In the genomic region with DNA sequence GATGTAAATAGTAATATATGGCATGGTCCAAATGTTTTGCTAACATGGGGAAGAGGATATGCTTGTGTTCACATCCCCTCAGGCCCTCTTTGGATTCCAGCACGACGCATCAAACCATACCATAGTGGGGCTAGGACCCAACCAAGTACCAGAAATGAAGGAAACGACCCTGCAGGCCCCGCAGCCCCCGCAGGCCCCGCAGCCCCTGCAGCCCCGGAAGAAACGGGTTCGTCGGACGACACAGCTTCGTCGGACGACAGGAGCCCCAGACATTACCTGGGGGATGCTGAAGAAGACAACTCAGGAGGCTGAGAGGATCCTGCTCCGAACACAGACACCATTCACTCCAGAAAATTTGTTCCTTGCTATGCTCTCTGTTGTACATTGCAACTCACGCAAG, we compare ENCODE assay signal across 19 cellular contexts.
A peak's percentile ranks its signal among the peaks of the same experiment; 100 is the strongest.
DNase-seq lines count a peak whose midpoint lies in the region; ATAC-seq and TF ChIP-seq lines count a peak whose summit lies in the region.
"Had no signal": no experiment of that assay in that cellular context is flagged by ENCODE, and none has a peak within 500 bp of the region (broad histone marks: within the 10 kb centered on the region; RNA-seq: fewer than 3 reads in every experiment).

No MANE protein-coding gene starts in this region.

- H2AFZ ChIP-seq in mesenchymal stem cell (ENCODE audit: low read depth, low read length) (no peak overlapping the region), neuronal stem cell (ENCODE audit: low read length) (no peak overlapping the region), GM23338 (no peak overlapping the region)

- TF ChIP-seq CTCF in GM23338 (conservative IDR thresholded peaks at IDR 0.05; ENCODE audit: low read depth in 2 of 2): no peak

- H2AK5ac ChIP-seq in mesenchymal stem cell (ENCODE audit: low read length, severe bottlenecking) (peak overlapping the region; percentile 36), neuronal stem cell (ENCODE audit: low read depth, low read length) (no peak overlapping the region)

- no peak overlapping the region for H3K4me2 ChIP-seq in mesenchymal stem cell (ENCODE audit: low read length, poor library complexity, severe bottlenecking)
- no peak overlapping the region for H3K4me2 ChIP-seq in neuronal stem cell (ENCODE audit: insufficient read depth, low read length, poor library complexity, severe bottlenecking)
- no peak overlapping the region for H3K4me2 ChIP-seq in GM23338

- no peaks in the 10 kb centered on the region for H3K79me2 ChIP-seq in GM23338 (replicated peaks; ENCODE audit: insufficient read depth)

- H2BK120ac ChIP-seq in mesenchymal stem cell (ENCODE audit: low read depth, low read length): no peak overlapping the region
- no peak overlapping the region for H2BK120ac ChIP-seq in neuronal stem cell (ENCODE audit: low read depth, low read length)

- no peaks in the 10 kb centered on the region for H3K27me3 ChIP-seq in mesenchymal stem cell (ENCODE audit: control insufficient read depth in 1 of 2, insufficient read depth in 1 of 2, low read length in 2 of 2)
- H3K27me3 ChIP-seq in neuronal stem cell (ENCODE audit: control insufficient read depth in 3 of 3, insufficient read depth in 3 of 3, low read depth in 1 of 3, low read length in 3 of 3): no peaks in the 10 kb centered on the region
- no peaks in the 10 kb centered on the region for H3K27me3 ChIP-seq in GM23338 (ENCODE audit: insufficient read depth)

- H3K36me3 ChIP-seq in SK-N-MC (ENCODE audit: insufficient read depth, low read length) (peaks cover 58% of the 10 kb centered on the region), mesenchymal stem cell (ENCODE audit: control insufficient read depth in 1 of 2, insufficient read depth in 2 of 2, low read depth in 1 of 2, low read length in 2 of 2) (peaks cover 6 to 62% of the 10 kb centered on the region in 2 experiments), neuronal stem cell (replicated peaks in 1 of 2; ENCODE audit: control insufficient read depth in 2 of 2, insufficient read depth in 2 of 2, low read length in 2 of 2) (peaks cover 6 to 87% of the 10 kb centered on the region in 2 donors), GM23338 (ENCODE audit: insufficient read depth) (no peaks in the 10 kb centered on the region)

- peaks cover 3 to 13% of the 10 kb centered on the region in 2 donors for H3K9me3 Mint-ChIP-seq in stimulated activated naive B cell treated with anti-CD40 and anti-IgM and Interleukin-4, amounts not matched to agents 10 μg/mL and 1 μg/mL and 100 μg/mL, for 72 hours
- H3K9me3 Mint-ChIP-seq in GM23338: peaks cover 10% of the 10 kb centered on the region; the same call in 2 of the 3 replicates
- peaks cover 9% of the 10 kb centered on the region for H3K9me3 Mint-ChIP-seq in activated naive CD8-positive, alpha-beta T cell treated with anti-CD3 and anti-CD28 coated beads for 36 hours
- H3K9me3 Mint-ChIP-seq: HFFc6 had no signal

- H4K91ac ChIP-seq in mesenchymal stem cell (ENCODE audit: low read length): no peak overlapping the region
- H4K91ac ChIP-seq in neuronal stem cell (ENCODE audit: low read depth, low read length, poor library complexity): no peak overlapping the region

- H3F3A ChIP-seq in GM23338 (replicated peaks; ENCODE audit: low read depth): 0 out of 2 replicates have a peak, but pooled peaks cover 4% of the 10 kb centered on the region

- DNase-seq in SK-N-MC (ENCODE audit: low read depth, low spot score) (no peak), mesenchymal stem cell (no peak), neuronal stem cell (ENCODE audit: low spot score) (no peak), GF-D8 (lab: John Stamatoyannopoulos, UW) (no peak), GM23338 (ENCODE audit: low spot score) (no peak)
- DNase-seq in stimulated activated naive B cell treated with anti-CD40 and anti-IgM and Interleukin-4, amounts not matched to agents 10 μg/mL and 1 μg/mL and 100 μg/mL, for 72 hours: no peak
- DNase-seq in activated naive CD8-positive, alpha-beta T cell treated with anti-CD3 and anti-CD28 coated beads for 36 hours: no peak
- DNase-seq: ACHN; CD4-positive, alpha-beta memory T cell; DMS153; DMS79; GDM1; GOT3; H7; HFFc6 had no signal

- H2BK12ac ChIP-seq in mesenchymal stem cell (ENCODE audit: low read length in 2 of 2) (no peak overlapping the region), neuronal stem cell (ENCODE audit: low read length) (no peak overlapping the region)

- peak overlapping the region; percentile 91 for H3K27ac ChIP-seq in SK-N-MC
- H3K27ac ChIP-seq in mesenchymal stem cell (ENCODE audit: low read length, poor library complexity, severe bottlenecking): no peak overlapping the region
- peak overlapping the region; percentile 40 for H3K27ac ChIP-seq in neuronal stem cell (replicated peaks; ENCODE audit: low read length)
- H3K27ac ChIP-seq in GM23338 (ENCODE audit: low read depth): no peak overlapping the region
- H3K27ac ChIP-seq: C4-2B had no signal

- H3K4ac ChIP-seq in mesenchymal stem cell (ENCODE audit: low read depth in 1 of 2, low read length in 2 of 2) (no peak overlapping the region), neuronal stem cell (ENCODE audit: low read length) (no peak overlapping the region)

- H4K20me1 ChIP-seq in GM23338 (replicated peaks; ENCODE audit: insufficient read depth): no peaks in the 10 kb centered on the region

- no peak for ATAC-seq in stimulated activated naive B cell treated with anti-CD40 and anti-IgM and Interleukin-4, amounts not matched to agents 10 μg/mL and 1 μg/mL and 100 μg/mL, for 72 hours (replicated peaks)
- no peak for ATAC-seq in GM23338
- ATAC-seq: HCT116, HepG2 had no signal

- H4K8ac ChIP-seq in mesenchymal stem cell (ENCODE audit: low read length) (no peak overlapping the region), neuronal stem cell (ENCODE audit: low read depth, low read length) (no peak overlapping the region)

- H3K14ac ChIP-seq in mesenchymal stem cell (ENCODE audit: low read length in 2 of 2): no peak overlapping the region
- no peak overlapping the region for H3K14ac ChIP-seq in neuronal stem cell (ENCODE audit: low read length)

- peaks cover 27 to 47% of the 10 kb centered on the region in 2 donors for H3K4me1 Mint-ChIP-seq in stimulated activated naive B cell treated with anti-CD40 and anti-IgM and Interleukin-4, amounts not matched to agents 10 μg/mL and 1 μg/mL and 100 μg/mL, for 72 hours
- peaks cover 55% of the 10 kb centered on the region for H3K4me1 Mint-ChIP-seq in GM23338
- H3K4me1 Mint-ChIP-seq in activated naive CD8-positive, alpha-beta T cell treated with anti-CD3 and anti-CD28 coated beads for 36 hours: no peaks in the 10 kb centered on the region

- H3K9me2 ChIP-seq in GM23338 (ENCODE audit: insufficient read depth): peaks cover 4% of the 10 kb centered on the region; the same call in 1 of the 2 replicates

- H3K4me1 ChIP-seq in mesenchymal stem cell (ENCODE audit: control insufficient read depth, insufficient read depth, low read depth, low read length): peaks cover 2% of the 10 kb centered on the region
- peaks cover under 1 to 2% of the 10 kb centered on the region in 2 donors for H3K4me1 ChIP-seq in neuronal stem cell (ENCODE audit: control insufficient read depth in 2 of 2, insufficient read depth in 1 of 2, low read depth in 1 of 2, low read length in 2 of 2)
- peaks cover 53% of the 10 kb centered on the region for H3K4me1 ChIP-seq in GM23338 (ENCODE audit: insufficient read depth)

- H3K9ac ChIP-seq in SK-N-MC (ENCODE audit: insufficient read length) (no peak overlapping the region), mesenchymal stem cell (ENCODE audit: low read length) (no peak overlapping the region), neuronal stem cell (ENCODE audit: low read depth, low read length, poor library complexity) (no peak overlapping the region)

- no peaks in the 10 kb centered on the region for H3K27me3 Mint-ChIP-seq in stimulated activated naive B cell treated with anti-CD40 and anti-IgM and Interleukin-4, amounts not matched to agents 10 μg/mL and 1 μg/mL and 100 μg/mL, for 72 hours
- peaks cover 4% of the 10 kb centered on the region for H3K27me3 Mint-ChIP-seq in GM23338 (ENCODE audit: insufficient read depth, low read depth, poor library complexity)
- H3K27me3 Mint-ChIP-seq in activated naive CD8-positive, alpha-beta T cell treated with anti-CD3 and anti-CD28 coated beads for 36 hours: no peaks in the 10 kb centered on the region
- H3K27me3 Mint-ChIP-seq: CD4-positive, alpha-beta memory T cell; IgD-negative memory B cell had no signal

- H3K27ac Mint-ChIP-seq in stimulated activated naive B cell treated with anti-CD40 and anti-IgM and Interleukin-4, amounts not matched to agents 10 μg/mL and 1 μg/mL and 100 μg/mL, for 72 hours: no peak overlapping the region
- no peak overlapping the region for H3K27ac Mint-ChIP-seq in GM23338
- no peak overlapping the region for H3K27ac Mint-ChIP-seq in activated naive CD8-positive, alpha-beta T cell treated with anti-CD3 and anti-CD28 coated beads for 36 hours
- H3K27ac Mint-ChIP-seq: HFFc6 had no signal

- H3K4me3 Mint-ChIP-seq in stimulated activated naive B cell treated with anti-CD40 and anti-IgM and Interleukin-4, amounts not matched to agents 10 μg/mL and 1 μg/mL and 100 μg/mL, for 72 hours: no peak overlapping the region
- H3K4me3 Mint-ChIP-seq in GM23338: no peak overlapping the region
- no peak overlapping the region for H3K4me3 Mint-ChIP-seq in activated naive CD8-positive, alpha-beta T cell treated with anti-CD3 and anti-CD28 coated beads for 36 hours
- H3K4me3 Mint-ChIP-seq: CD4-positive, alpha-beta memory T cell; HFFc6 had no signal

- H2BK5ac ChIP-seq in mesenchymal stem cell (ENCODE audit: low read depth, low read length, poor library complexity, severe bottlenecking) (no peak overlapping the region), neuronal stem cell (ENCODE audit: low read length) (no peak overlapping the region)

- H3K36me3 Mint-ChIP-seq in stimulated activated naive B cell treated with anti-CD40 and anti-IgM and Interleukin-4, amounts not matched to agents 10 μg/mL and 1 μg/mL and 100 μg/mL, for 72 hours: peaks cover 77 to 94% of the 10 kb centered on the region in 2 donors
- peaks cover 62% of the 10 kb centered on the region for H3K36me3 Mint-ChIP-seq in GM23338 (ENCODE audit: low read depth)
- H3K36me3 Mint-ChIP-seq in activated naive CD8-positive, alpha-beta T cell treated with anti-CD3 and anti-CD28 coated beads for 36 hours: peaks cover 70% of the 10 kb centered on the region

- 99% methylated on average over 16 of the region's 16 CpGs for WGBS in mesenchymal stem cell
- WGBS in neuronal stem cell (ENCODE audit: extremely low coverage in 2 of 2, insufficient read length in 2 of 2, insufficient replicate concordance in 1 of 2), 2 donors: no CpG with 5 or more reads among the region's 16 CpGs

- H3K23ac ChIP-seq in mesenchymal stem cell (ENCODE audit: low read length in 2 of 2) (no peak overlapping the region), neuronal stem cell (ENCODE audit: low read depth, low read length, poor library complexity) (no peak overlapping the region)

- H3K79me1 ChIP-seq in mesenchymal stem cell (replicated peaks; ENCODE audit: low read length, poor library complexity, severe bottlenecking) (peaks cover 5% of the 10 kb centered on the region), neuronal stem cell (ENCODE audit: low read depth, low read length) (no peaks in the 10 kb centered on the region)

- H3K9me3 ChIP-seq in SK-N-MC (ENCODE audit: low read depth, low read length) (no peaks in the 10 kb centered on the region), mesenchymal stem cell (ENCODE audit: control insufficient read depth, low read length) (peaks cover 4% of the 10 kb centered on the region), neuronal stem cell (replicated peaks in 1 of 2; ENCODE audit: control insufficient read depth in 2 of 2, insufficient read depth in 1 of 2, low read depth in 1 of 2, low read length in 2 of 2) (peaks cover 0 to 15% of the 10 kb centered on the region in 2 donors)

- no peak overlapping the region for H3K18ac ChIP-seq in mesenchymal stem cell (ENCODE audit: low read depth in 1 of 2, low read length in 2 of 2)
- no peak overlapping the region for H3K18ac ChIP-seq in neuronal stem cell (ENCODE audit: low read length)

- H2BK15ac ChIP-seq in mesenchymal stem cell (ENCODE audit: low read depth, poor library complexity, severe bottlenecking) (no peak overlapping the region), neuronal stem cell (ENCODE audit: low read length) (no peak overlapping the region)

- H3K4me3 ChIP-seq in SK-N-MC (no peak overlapping the region), mesenchymal stem cell (ENCODE audit: insufficient read depth in 1 of 2, low read depth in 1 of 2, low read length in 2 of 2) (no peak overlapping the region), neuronal stem cell (ENCODE audit: low read length in 2 of 2) (no peak overlapping the region), GM23338 (no peak overlapping the region)

Comparison
In these comparisons a context has a peak if more than half of its experiments do, and no peak if none do; other contexts are left out.
1. H3K27ac ChIP-seq: peak in SK-N-MC (single experiment) and neuronal stem cell (single experiment); none in mesenchymal stem cell (single experiment) and GM23338 (single experiment).